ENCODE assay signal across 8 cellular contexts in the genomic region with DNA sequence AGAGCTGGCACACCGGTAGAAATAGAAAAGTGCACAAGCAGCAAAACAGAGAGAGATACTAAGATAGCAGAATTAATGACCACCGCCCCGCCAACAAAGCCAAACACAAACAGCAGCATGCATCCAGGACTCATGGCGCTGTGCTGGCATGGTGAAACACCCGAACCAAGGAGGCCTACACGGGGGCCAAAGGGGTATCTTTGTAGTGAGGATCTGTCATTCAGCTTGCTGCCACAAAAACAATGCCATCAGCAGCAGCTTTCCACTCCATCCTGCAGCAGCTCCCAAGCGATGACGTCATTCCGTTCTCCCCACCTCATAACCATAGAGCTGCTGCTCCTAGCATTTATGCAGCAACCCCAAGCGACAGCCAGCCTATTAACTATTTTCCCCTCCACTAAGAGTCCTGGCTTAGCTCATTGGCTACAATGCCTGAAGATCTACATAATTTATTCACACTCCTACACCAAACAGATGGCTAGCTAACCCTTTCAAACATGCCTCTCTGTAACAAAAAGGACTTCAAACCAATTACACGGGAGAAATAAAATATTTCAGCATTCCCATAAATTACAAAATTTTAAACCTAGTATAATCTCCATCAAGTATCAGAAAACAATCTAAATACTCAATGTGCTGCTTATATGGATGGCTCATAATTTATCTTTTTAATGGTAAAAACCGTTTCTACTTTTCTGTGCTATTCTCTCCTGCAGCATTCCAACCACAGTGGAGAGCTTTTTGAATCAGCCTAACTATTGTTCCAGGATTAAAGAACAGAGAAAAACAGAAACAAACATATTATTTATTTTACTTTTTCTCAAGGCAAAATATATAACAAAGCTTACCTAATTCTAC.
A peak's percentile ranks its signal among the peaks of the same experiment; 100 is the strongest.
DNase-seq lines count a peak whose midpoint lies in the region; ATAC-seq, FAIRE-seq and TF ChIP-seq lines count a peak whose summit lies in the region.

No MANE protein-coding gene starts in this region.

- peaks cover 2% of the 10 kb centered on the region for H3K9me1 ChIP-seq in endothelial cell of umbilical vein (replicated peaks; ENCODE audit: control insufficient read depth, extremely low read depth, insufficient read depth, low read length)

- H3K79me2 ChIP-seq in endothelial cell of umbilical vein (ENCODE audit: control insufficient read depth, insufficient read depth, low read length) (peaks cover 10% of the 10 kb centered on the region), mesendoderm (ENCODE audit: control insufficient read depth, insufficient read depth, low read length) (no peaks in the 10 kb centered on the region)

- H2AFZ ChIP-seq in endothelial cell of umbilical vein (ENCODE audit: low read depth, low read length) = no peak overlapping the region

- H3K36me3 ChIP-seq in endothelial cell of umbilical vein (ENCODE audit: control insufficient read depth in 2 of 2, extremely low read depth in 1 of 2, insufficient read depth in 2 of 2, low read length in 2 of 2) (no peaks in the 10 kb centered on the region), mesendoderm (ENCODE audit: control insufficient read depth, insufficient read depth, low read length) (no peaks in the 10 kb centered on the region)

- BruUV-seq in endothelial cell of umbilical vein (replicated peaks; lab: Mats Ljungman, UMichigan) = no TSS peak

- H3K56ac ChIP-seq in mesendoderm (ENCODE audit: low read length) = peak overlapping the region; percentile 76

- H2BK5ac ChIP-seq in mesendoderm (ENCODE audit: low read length) = no peak overlapping the region

- no peak overlapping the region for H3K4ac ChIP-seq in mesendoderm (ENCODE audit: low read depth, low read length)

- no peak overlapping the region for H4K5ac ChIP-seq in mesendoderm (ENCODE audit: low read length)

- CTCF ChIA-PET in GM10248 (lab: Yijun Ruan, JAX) = interaction anchor here (0.6 to 2.8 kb wide), 8 partner anchors 10 to 181 kb away, joined by 3 to 22 read pairs (median 4); a partner anchor contains a TSS
- CTCF ChIA-PET in endothelial cell of umbilical vein (lab: Charles Lee) = interaction anchor here (0.7 to 4.5 kb wide), 15 partner anchors 10 to 194 kb away, joined by 3 to 46 read pairs (median 4); a partner anchor contains a TSS

- H3K18ac ChIP-seq in mesendoderm (ENCODE audit: low read length) = peak overlapping the region; percentile 39

- H3K27ac ChIP-seq in endothelial cell of umbilical vein (ENCODE audit: insufficient read depth, low read depth, low read length) = no peak overlapping the region
- H3K27ac ChIP-seq in mesendoderm (ENCODE audit: low read depth, low read length) = peak overlapping the region; percentile 60

- H2BK15ac ChIP-seq in mesendoderm (replicated peaks; ENCODE audit: low read depth) = no peak overlapping the region

- no peak for TF ChIP-seq CTCF in GM10248 (IDR thresholded peaks at IDR 0.05; ENCODE audit: control extremely low read depth, extremely low read depth, low read depth, missing control alignments)
- TF ChIP-seq CTCF in endothelial cell of umbilical vein (IDR thresholded peaks at IDR 0.05; ENCODE audit: extremely low read depth in 1 of 2, insufficient read depth in 1 of 2, low read depth in 1 of 2, low read length in 2 of 2) = no peak

- POLR2A ChIA-PET in GM10248 (lab: Yijun Ruan, JAX) (interaction anchor here (0.6 kb wide), 1 partner anchor 71 kb away, joined by 7 read pairs; no protein-coding TSS in a partner anchor), endothelial cell of umbilical vein (lab: Charles Lee) (interaction anchor here (0.6 kb wide), 1 partner anchor 65 kb away, joined by 3 read pairs; no protein-coding TSS in a partner anchor)

- no peak overlapping the region for H3K4me3 ChIP-seq in endothelial cell of umbilical vein (replicated peaks in 1 of 3; ENCODE audit: insufficient read depth in 1 of 3, low read depth in 1 of 3, low read length in 3 of 3)
- H3K4me3 ChIP-seq in mesendoderm (ENCODE audit: low read length) = no peak overlapping the region

- H2AK5ac ChIP-seq in mesendoderm (ENCODE audit: low read length) = no peak overlapping the region

- WGBS in mesendoderm (ENCODE audit: extremely low coverage, insufficient coverage, low lambda C conversion rate) = no CpG with 5 or more reads among the region's 12 CpGs

- H3K23ac ChIP-seq in mesendoderm (ENCODE audit: low read length) = no peak overlapping the region

- no peaks in the 10 kb centered on the region for H3K4me1 ChIP-seq in endothelial cell of umbilical vein (ENCODE audit: control insufficient read depth, extremely low read depth, insufficient read depth, low read length)
- peaks cover 2% of the 10 kb centered on the region for H3K4me1 ChIP-seq in mesendoderm (ENCODE audit: control insufficient read depth, low read depth, low read length)

- H3K9ac ChIP-seq in endothelial cell of umbilical vein (replicated peaks; ENCODE audit: extremely low read depth, insufficient read depth, low read length) (no peak overlapping the region), mesendoderm (ENCODE audit: low read length) (peak overlapping the region; percentile 41)

- peak; percentile 64 for FAIRE-seq in endothelial cell of umbilical vein (lab: Jason Lieb, UNC)

- no peak overlapping the region for H2BK120ac ChIP-seq in mesendoderm (ENCODE audit: low read depth, low read length)

- H3K9me3 ChIP-seq in endothelial cell of umbilical vein (replicated peaks; ENCODE audit: control insufficient read depth, insufficient read depth, low read length) = no peaks in the 10 kb centered on the region

- DNase-seq in GM10248 (ENCODE audit: extremely low spot score) (peak; percentile 25), NCI-H748 (lab: John Stamatoyannopoulos, UW; ENCODE audit: unreplicated experiment) (peak; percentile 98), endothelial cell of umbilical vein (ENCODE audit: low read depth, low spot score) (peak; percentile 72), mesendoderm (peak; percentile 97), cortex of kidney (lab: John Stamatoyannopoulos, UW) (no peak), NCI-H345 treated with DMSO at 0.1 percent for 48 hours (lab: John Stamatoyannopoulos, UW; ENCODE audit: unreplicated experiment) (no peak)

- H4K20me1 ChIP-seq in endothelial cell of umbilical vein (replicated peaks; ENCODE audit: control insufficient read depth, extremely low read depth, insufficient read depth, low read length) = no peaks in the 10 kb centered on the region

- H3K79me1 ChIP-seq in mesendoderm (ENCODE audit: low read length) = peaks cover 2% of the 10 kb centered on the region

- H3K27me3 ChIP-seq in endothelial cell of umbilical vein (ENCODE audit: control insufficient read depth in 2 of 2, insufficient read depth in 2 of 2, low read length in 2 of 2) (no peaks in the 10 kb centered on the region), mesendoderm (ENCODE audit: insufficient read depth, low read length, poor library complexity) (no peaks in the 10 kb centered on the region)

- TF ChIP-seq POLR2A in endothelial cell of umbilical vein (IDR thresholded peaks at IDR 0.05; ENCODE audit: low read depth, low read length) = no peak

- H4K8ac ChIP-seq in mesendoderm (ENCODE audit: low read depth, low read length) = no peak overlapping the region

- dilution Hi-C loops in endothelial cell of umbilical vein (cut with MboI; ENCODE audit: extremely low pct_ligation_motif_present, low sequenced_read_pairs) = no loop called here

- ATAC-seq in activated CD4-positive, CD25-positive, alpha-beta regulatory T cell treated with anti-CD3 and anti-CD28 coated beads, Interleukin-2, amount 50 U/mL, for 24 hours = no peak
- no peak for ATAC-seq in HG03139 (IDR thresholded peaks at IDR 0.05; ENCODE audit: unreplicated experiment)

- intact Hi-C loops in endothelial cell of umbilical vein (cut with micrococcal nuclease) = loop anchor here (2.0 kb wide), 1 partner anchor 16 kb away; no protein-coding TSS in a partner anchor

- H3K4me2 ChIP-seq in endothelial cell of umbilical vein (ENCODE audit: insufficient read depth, low read length) = no peak overlapping the region
- peak overlapping the region; percentile 53 for H3K4me2 ChIP-seq in mesendoderm (ENCODE audit: low read length)

TF ChIP-seq in endothelial cell of umbilical vein, 7 proteins besides CTCF, POLR2A, EP300 and RAD21:
- TF ChIP-seq JUN (IDR thresholded peaks at IDR 0.05; ENCODE audit: borderline replicate concordance, insufficient read depth, insufficient read length, low read depth) = peak; percentile 76
- TF ChIP-seq EZH2 (IDR thresholded peaks at IDR 0.05; ENCODE audit: borderline replicate concordance, low read depth, low read length, severe bottlenecking) = no peak
- TF ChIP-seq, protein P1, sequence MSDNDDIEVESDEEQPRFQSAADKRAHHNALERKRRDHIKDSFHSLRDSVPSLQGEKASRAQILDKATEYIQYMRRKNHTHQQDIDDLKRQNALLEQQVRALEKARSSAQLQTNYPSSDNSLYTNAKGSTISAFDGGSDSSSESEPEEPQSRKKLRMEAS (IDR thresholded peaks at IDR 0.05; ENCODE audit: insufficient read depth, insufficient read length) = no peak
- no peak for TF ChIP-seq POLR2AphosphoS5 (IDR thresholded peaks at IDR 0.05; ENCODE audit: insufficient read depth, low read depth, low read length)

Comparison
In these comparisons a context has a peak if more than half of its experiments do, and no peak if none do; other contexts are left out.
1. DNase-seq: peak in GM10248 (single experiment), NCI-H748 (single experiment), endothelial cell of umbilical vein (single experiment) and mesendoderm (single experiment); none in cortex of kidney (single experiment) and NCI-H345 treated with DMSO at 0.1 percent for 48 hours (single experiment).